In genomic region chr1:211637066-211637465, GRCh38 we compare ENCODE assay signal across 21 cellular contexts. TPM values are rescaled to one million over a fixed set of nuclear protein-coding genes. Genes with fewer than 3 reads are reported as not detected.
"Had no signal": no experiment of that assay in that cellular context is flagged by ENCODE, and none has a peak within 500 bp of the region (broad histone marks: within the 10 kb centered on the region; RNA-seq: fewer than 3 reads in every experiment).

No MANE protein-coding gene starts in this region.

- H3K27ac ChIP-seq: esophagus squamous epithelium, gastrocnemius medialis, left ventricle myocardium inferior, neutrophil, spleen, thoracic aorta had no signal

- DNase-seq: activated CD4-positive, alpha-beta T cell treated with anti-CD3 and anti-CD28 coated beads for 1 hour; activated CD4-positive, alpha-beta T cell treated with anti-CD3 and anti-CD28 coated beads, Interleukin-2, amount 50 U/mL, for 1 hour; activated CD8-positive, alpha-beta T cell treated with anti-CD3 and anti-CD28 coated beads, Interleukin-2, amount 10 ng/mL, durations not matched to agents 7 days and 5 days; activated naive CD4-positive, alpha-beta T cell treated with anti-CD3 and anti-CD28 coated beads for 36 hours; activated naive CD8-positive, alpha-beta T cell treated with anti-CD3 and anti-CD28 coated beads, Interleukin-2, amount 10 ng/mL, durations not matched to agents 7 days and 5 days; activated T-cell treated with anti-CD3 and anti-CD28 coated beads, Interleukin-2, amount 50 U/mL, for 1 hour; amniotic stem cell; cerebellar nuclear complex; cortex of kidney; endodermal cell; esophagus squamous epithelium; gastrocnemius medialis; hypothalamus; left ventricle myocardium inferior; spleen; stimulated activated CD4-positive, alpha-beta T cell treated with anti-CD3 and anti-CD28 coated beads, Interleukin-4, amount 100 ng/mL, for 1 hour; stimulated activated naive CD4-positive, alpha-beta T cell; T-helper 9 cell had no signal

- ATAC-seq: activated CD8-positive, alpha-beta T cell treated with anti-CD3 and anti-CD28 coated beads, Interleukin-2, amount 10 ng/mL, durations not matched to agents 7 days and 5 days; gastrocnemius medialis had no signal

- H3K4me1 ChIP-seq: gastrocnemius medialis had no signal

- H3K27me3 ChIP-seq: esophagus squamous epithelium, gastrocnemius medialis had no signal

- H3K36me3 ChIP-seq: esophagus squamous epithelium, gastrocnemius medialis, left ventricle myocardium inferior, neutrophil, spleen, thoracic aorta had no signal

- FAIRE-seq: bronchial epithelial cell had no signal

- H3K9me3 ChIP-seq: esophagus squamous epithelium, gastrocnemius medialis, left ventricle myocardium inferior, neutrophil, spleen, thoracic aorta had no signal

- H3K4me3 ChIP-seq: esophagus squamous epithelium, gastrocnemius medialis, left ventricle myocardium inferior, spleen, thoracic aorta had no signal

RNA-seq across cellular contexts. Expression of gene NEK2, which starts 38.4 kb away (rescaled TPM):
- total RNA-seq: gastrocnemius medialis had no signal
